21 cellular contexts compared by ENCODE assay signal in the genomic region with DNA sequence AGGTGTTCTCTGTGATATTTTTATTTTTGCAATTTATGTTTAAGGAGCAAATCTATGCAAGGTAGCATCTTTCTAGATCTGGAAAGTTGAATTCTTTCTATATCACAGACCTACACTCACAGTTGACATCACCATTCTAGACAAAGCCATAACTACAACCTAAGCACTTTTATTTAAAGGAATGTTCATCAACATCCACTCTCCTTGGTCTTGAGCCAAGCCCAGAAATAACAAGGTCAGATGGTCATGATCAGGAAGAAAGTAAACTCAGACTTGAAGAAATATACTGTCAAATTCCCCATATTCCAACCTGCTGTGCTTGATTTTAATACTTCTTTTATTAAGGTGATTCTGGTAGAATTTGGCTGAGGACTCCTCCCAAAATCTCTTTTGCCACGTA.
"Had no signal": no experiment of that assay in that cellular context is flagged by ENCODE, and none has a peak within 500 bp of the region (broad histone marks: within the 10 kb centered on the region; RNA-seq: fewer than 3 reads in every experiment).

No MANE protein-coding gene starts in this region.

- DNase-seq: cortex of kidney; dorsolateral prefrontal cortex; effector CD4-positive, alpha-beta T cell; foreskin melanocyte; glutamatergic neuron; heart right ventricle; hippocampal formation; islet precursor cell; kidney glomerular epithelial cell; left ventricle myocardium superior; lower lobe of right lung; natural killer cell; occipital lobe; ovary; spleen; stimulated activated naive CD4-positive, alpha-beta T cell; stomach; thyroid gland had no signal

- H3K27ac ChIP-seq: dorsolateral prefrontal cortex, esophagus muscularis mucosa, heart right ventricle, lower lobe of right lung, ovary, skin epidermis, spleen, stomach, thyroid gland, vagina had no signal

- H3K4me3 ChIP-seq: dorsolateral prefrontal cortex, esophagus muscularis mucosa, heart right ventricle, lower lobe of right lung, ovary, skin epidermis, spleen, stomach, thyroid gland, vagina had no signal
